In the genomic region with DNA sequence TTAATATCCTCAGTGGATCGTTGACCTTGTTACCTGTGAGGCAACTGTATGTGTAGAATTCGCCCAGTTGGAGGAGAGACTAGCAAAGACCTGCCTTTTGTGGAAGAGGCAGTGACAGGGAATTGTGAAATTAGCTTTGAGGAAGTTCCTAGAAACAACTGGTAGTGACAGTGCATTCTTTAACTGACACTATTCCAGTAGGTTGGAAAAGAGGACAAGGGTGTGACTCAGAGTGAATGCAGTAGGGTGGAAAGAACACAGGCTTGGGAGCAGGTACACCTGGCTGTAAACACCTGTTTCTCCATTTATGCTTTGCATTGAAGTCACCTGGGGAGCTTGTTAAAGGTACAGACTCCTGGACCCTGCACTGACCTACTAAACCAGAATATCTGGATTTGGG, we compare ENCODE assay signal across 15 cellular contexts.
A peak's percentile ranks its signal among the peaks of the same experiment; 100 is the strongest.
DNase-seq lines count a peak whose midpoint lies in the region; ATAC-seq, FAIRE-seq and TF ChIP-seq lines count a peak whose summit lies in the region.
"Had no signal": no experiment of that assay in that cellular context is flagged by ENCODE, and none has a peak within 500 bp of the region (broad histone marks: within the 10 kb centered on the region; RNA-seq: fewer than 3 reads in every experiment).

No MANE protein-coding gene starts in this region.

- no peaks in the 10 kb centered on the region for H3K36me3 ChIP-seq in HepG2 (replicated peaks in 1 of 2; ENCODE audit: control insufficient read depth in 1 of 2, insufficient read depth in 2 of 2, low read length in 2 of 2)
- H3K36me3 ChIP-seq: gastroesophageal sphincter, sigmoid colon had no signal

- peaks cover 16 to 70% of the 10 kb centered on the region in 2 experiments for H3K27me3 ChIP-seq in HepG2 (ENCODE audit: control insufficient read depth in 1 of 2, insufficient read depth in 2 of 2, low read length in 2 of 2)

- H3K4me2 ChIP-seq in HepG2 (ENCODE audit: low read depth, low read length), result no peak overlapping the region

- TF ChIP-seq EP300 in HepG2 (IDR thresholded peaks at IDR 0.05; ENCODE audit: low read depth in 2 of 2, low read length in 2 of 2) (no peak), HepG2 (CRISPR knock-in tag; IDR thresholded peaks at IDR 0.05; ENCODE audit: borderline replicate concordance) (no peak)

- no peaks in the 10 kb centered on the region for H4K20me1 ChIP-seq in HepG2 (ENCODE audit: insufficient read depth, low read length)

- POLR2A ChIA-PET in HepG2 (lab: Yijun Ruan, JAX), result no interaction called here

- no TSS peak for BruUV-seq in HepG2 (replicated peaks; lab: Mats Ljungman, UMichigan)

- in situ Hi-C loops in HepG2 (cut with HindIII; ENCODE audit: extremely low pct_ligation_motif_present, low pct_unique_long_range_greater_than_20kb), result no loop called here

- WGBS in HepG2 (ENCODE audit: low lambda C conversion rate), result 2% methylated on average over 2 of the region's 2 CpGs

- TF ChIP-seq CTCF in HepG2 (CRISPR knock-in tag; IDR thresholded peaks at IDR 0.05), result no peak

- TF ChIP-seq POLR2A in HepG2 (IDR thresholded peaks at IDR 0.05; ENCODE audit: insufficient read depth in 1 of 2, low read depth in 2 of 2, low read length in 2 of 2), result no peak

- no peak for ATAC-seq in HepG2
- ATAC-seq in stimulated activated naive CD8-positive, alpha-beta T cell treated with anti-CD3 and anti-CD28 coated beads, Interleukin-15, Interleukin-2, amounts not matched to agents 100 U/mL and 50 U/mL, for 24 hours, result no peak
- ATAC-seq: activated CD8-positive, alpha-beta T cell treated with anti-CD3 and anti-CD28 coated beads, Interleukin-2, amount 10 ng/mL, durations not matched to agents 7 days and 5 days; gastroesophageal sphincter; naive thymus-derived CD8-positive, alpha-beta T cell; stimulated activated naive B cell treated with anti-CD40 and anti-IgM and Interleukin-4, amounts not matched to agents 10 μg/mL and 1 μg/mL and 100 μg/mL, for 72 hours had no signal

- no peak overlapping the region for H3K27ac ChIP-seq in HepG2 (ENCODE audit: extremely low read length, insufficient read depth, low read length)
- H3K27ac ChIP-seq: gastroesophageal sphincter, sigmoid colon had no signal

- FAIRE-seq in HepG2 (lab: Jason Lieb, UNC), result no peak
- FAIRE-seq: islet of Langerhans had no signal

- no peak overlapping the region for H3K4me3 ChIP-seq in HepG2 (replicated peaks in 1 of 3; ENCODE audit: insufficient read depth in 1 of 3, low read depth in 2 of 3, low read length in 3 of 3)

- H3K79me2 ChIP-seq in HepG2 (ENCODE audit: insufficient read depth, low read length), result no peaks in the 10 kb centered on the region

- H3K9me3 ChIP-seq in HepG2 (ENCODE audit: low read length), result no peaks in the 10 kb centered on the region
- H3K9me3 ChIP-seq: gastroesophageal sphincter, sigmoid colon had no signal

- CTCF ChIA-PET in HepG2 (lab: Yijun Ruan, JAX; ENCODE audit: low intra/inter-chr PET ratio, low total read pairs), result no interaction called here

- no peaks in the 10 kb centered on the region for H3K4me1 ChIP-seq in HepG2 (ENCODE audit: insufficient read depth, low read length)

- DNase-seq in DMS53 (lab: John Stamatoyannopoulos, UW), result peak; percentile 89
- peak; percentile 35 for DNase-seq in MV-4-11 (lab: John Stamatoyannopoulos, UW)
- DNase-seq in SKM-1 treated with dmso at 0.1 percent for 144 hours (lab: John Stamatoyannopoulos, UW; ENCODE audit: unreplicated experiment), result peak; percentile 68
- DNase-seq in HepG2 (ENCODE audit: low spot score), result no peak
- no peak for DNase-seq in activated T-cell treated with anti-CD3 and anti-CD28 coated beads, Interleukin-2, amount 50 U/mL, for 1 hour
- no peak for DNase-seq in stimulated activated naive CD8-positive, alpha-beta T cell treated with anti-CD3 and anti-CD28 coated beads, Interleukin-15, Interleukin-2, amounts not matched to agents 100 U/mL and 50 U/mL, for 24 hours
- DNase-seq in activated CD4-positive, alpha-beta T cell treated with anti-CD3 and anti-CD28 coated beads for 48 hours, result no peak
- DNase-seq in stimulated activated naive CD4-positive, alpha-beta T cell treated with Interleukin-2 at 50 U/mL for 16 hours (lab: John Stamatoyannopoulos, UW), result no peak
- DNase-seq: activated CD8-positive, alpha-beta T cell treated with anti-CD3 and anti-CD28 coated beads, Interleukin-2, amount 10 ng/mL, durations not matched to agents 7 days and 5 days; naive thymus-derived CD8-positive, alpha-beta T cell; NCI-H446; sigmoid colon; stimulated activated naive B cell treated with anti-CD40 and anti-IgM and Interleukin-4, amounts not matched to agents 10 μg/mL and 1 μg/mL and 100 μg/mL, for 72 hours had no signal

- TF ChIP-seq RAD21 in HepG2 (CRISPR knock-in tag; IDR thresholded peaks at IDR 0.05), result no peak

- intact Hi-C loops in HepG2 (cut with micrococcal nuclease; ENCODE audit: unreplicated experiment), result no loop called here

- no peak overlapping the region for H2AFZ ChIP-seq in HepG2 (ENCODE audit: low read length)

- no peak overlapping the region for H3K9ac ChIP-seq in HepG2 (ENCODE audit: insufficient read depth, low read depth, low read length)

TF ChIP-seq in HepG2, 621 proteins besides CTCF, POLR2A, EP300 and RAD21:
- TF ChIP-seq ZSCAN20 (CRISPR knock-in tag; IDR thresholded peaks at IDR 0.05; ENCODE audit: borderline replicate concordance) (no peak), BCL6 (CRISPR knock-in tag; IDR thresholded peaks at IDR 0.05) (peak; percentile 24; the same call in 1 of the 2 replicates), SMARCC2 (IDR thresholded peaks at IDR 0.05) (no peak), ZNF20 (CRISPR knock-in tag; IDR thresholded peaks at IDR 0.05) (no peak), HOXA9 (CRISPR knock-in tag; IDR thresholded peaks at IDR 0.05; ENCODE audit: borderline replicate concordance) (no peak)
- TF ChIP-seq, protein P1, sequence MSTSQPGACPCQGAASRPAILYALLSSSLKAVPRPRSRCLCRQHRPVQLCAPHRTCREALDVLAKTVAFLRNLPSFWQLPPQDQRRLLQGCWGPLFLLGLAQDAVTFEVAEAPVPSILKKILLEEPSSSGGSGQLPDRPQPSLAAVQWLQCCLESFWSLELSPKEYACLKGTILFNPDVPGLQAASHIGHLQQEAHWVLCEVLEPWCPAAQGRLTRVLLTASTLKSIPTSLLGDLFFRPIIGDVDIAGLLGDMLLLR (CRISPR knock-in tag; IDR thresholded peaks at IDR 0.05), result no peak

Comparison
In these comparisons a context has a peak if more than half of its experiments do, and no peak if none do; other contexts are left out.
1. DNase-seq: peak in DMS53 (single experiment), MV-4-11 (single experiment) and SKM-1 treated with dmso at 0.1 percent for 144 hours (single experiment); none in HepG2 (single experiment), activated T-cell treated with anti-CD3 and anti-CD28 coated beads, Interleukin-2, amount 50 U/mL, for 1 hour (single experiment), stimulated activated naive CD8-positive, alpha-beta T cell treated with anti-CD3 and anti-CD28 coated beads, Interleukin-15, Interleukin-2, amounts not matched to agents 100 U/mL and 50 U/mL, for 24 hours (single experiment), activated CD4-positive, alpha-beta T cell treated with anti-CD3 and anti-CD28 coated beads for 48 hours (single experiment) and stimulated activated naive CD4-positive, alpha-beta T cell treated with Interleukin-2 at 50 U/mL for 16 hours (single experiment).